18 cellular contexts compared by ENCODE assay signal in genomic region chr2:215528555-215528954, GRCh38.
A peak's percentile ranks its signal among the peaks of the same experiment; 100 is the strongest.
DNase-seq lines count a peak whose midpoint lies in the region; ATAC-seq, FAIRE-seq and TF ChIP-seq lines count a peak whose summit lies in the region.
"Had no signal": no experiment of that assay in that cellular context is flagged by ENCODE, and none has a peak within 500 bp of the region (broad histone marks: within the 10 kb centered on the region; RNA-seq: fewer than 3 reads in every experiment).

No MANE protein-coding gene starts in this region.

- H3K27ac ChIP-seq in A549, result peak overlapping the region; percentile 55 to 67; a peak in 5 of 6 replicates
- H3K27ac ChIP-seq: pancreas, upper lobe of left lung had no signal

- ATAC-seq in A549, result peak; percentile 64 to 87; a peak in 5 of 6 replicates
- ATAC-seq: left lobe of liver had no signal

- in situ Hi-C loops in ACHN (cut with HindIII; ENCODE audit: low pct_ligation_motif_present, low pct_unique_long_range_greater_than_20kb, low sequenced_read_pairs), result no loop called here

- TF ChIP-seq POLR2A in A549 (IDR thresholded peaks at IDR 0.05; ENCODE audit: low read length), result no peak

- TF ChIP-seq EP300 in A549 (IDR thresholded peaks at IDR 0.05), result 0 out of 5 replicates have a peak, but pooled peaks of 1 of the 2 experiments have one; percentile 17

- CTCF ChIA-PET in A549 (lab: Yijun Ruan, JAX), result no interaction called here

- no peak for FAIRE-seq in A549 (lab: Jason Lieb, UNC)
- FAIRE-seq: H1, pancreas had no signal

- peaks cover 8% of the 10 kb centered on the region for H3K9me3 Mint-ChIP-seq in HFFc6
- H3K9me3 Mint-ChIP-seq: activated CD4-positive, alpha-beta memory T cell treated with anti-CD3 and anti-CD28 coated beads, Interleukin-2, amount 10 ng/mL, durations not matched to agents 7 days and 5 days had no signal

- peaks cover 3% of the 10 kb centered on the region; the same call in 2 of the 3 replicates for H3K9me3 ChIP-seq in A549
- H3K9me3 ChIP-seq: pancreas had no signal

- DNase-seq in A549 (ENCODE audit: low read depth in 1 of 2, low spot score in 1 of 2), result peak in 1 of 2 experiments; percentile 62
- peak; percentile 84 for DNase-seq in HFFc6
- peak; percentile 95 for DNase-seq in astrocyte of the hippocampus (ENCODE audit: low read depth, low spot score)
- DNase-seq in islet precursor cell, result peak; percentile 80
- no peak for DNase-seq in ACHN
- DNase-seq in NCI-H2196 treated with DMSO at 0.1 percent for 48 hours (lab: John Stamatoyannopoulos, UW; ENCODE audit: unreplicated experiment), result no peak
- no peak for DNase-seq in stimulated activated CD4-positive, alpha-beta T cell treated with anti-CD3 and anti-CD28 coated beads, Interleukin-2, amount 100 ng/mL, for 24 hours
- DNase-seq in putamen (ENCODE audit: low spot score), result no peak
- DNase-seq: activated CD4-positive, alpha-beta memory T cell treated with anti-CD3 and anti-CD28 coated beads, Interleukin-2, amount 10 ng/mL, durations not matched to agents 7 days and 5 days; activated naive CD8-positive, alpha-beta T cell treated with anti-CD3 and anti-CD28 coated beads, Interleukin-2, amount 10 ng/mL, durations not matched to agents 7 days and 5 days; erythroblast; MV-4-11; NCI-H526 treated with DMSO at 0.1 percent for 48 hours; pancreas; upper lobe of left lung had no signal

- H3K4me1 ChIP-seq in A549, result peaks cover 39% of the 10 kb centered on the region
- H3K4me1 ChIP-seq: pancreas, upper lobe of left lung had no signal

- TF ChIP-seq CTCF in A549 (IDR thresholded peaks at IDR 0.05) (no peak), HFFc6 (IDR thresholded peaks at IDR 0.05) (no peak)

- H3K4me3 Mint-ChIP-seq in HFFc6, result peak overlapping the region; percentile 23
- H3K4me3 Mint-ChIP-seq: activated CD4-positive, alpha-beta memory T cell treated with anti-CD3 and anti-CD28 coated beads, Interleukin-2, amount 10 ng/mL, durations not matched to agents 7 days and 5 days; activated naive CD8-positive, alpha-beta T cell treated with anti-CD3 and anti-CD28 coated beads, Interleukin-2, amount 10 ng/mL, durations not matched to agents 7 days and 5 days; B cell had no signal

- H3K4me3 ChIP-seq in A549, result no peak overlapping the region
- H3K4me3 ChIP-seq: pancreas, upper lobe of left lung had no signal

- H3K4me1 Mint-ChIP-seq in HFFc6 (ENCODE audit: low read depth), result peaks cover 83% of the 10 kb centered on the region
- H3K4me1 Mint-ChIP-seq: activated CD4-positive, alpha-beta memory T cell treated with anti-CD3 and anti-CD28 coated beads, Interleukin-2, amount 10 ng/mL, durations not matched to agents 7 days and 5 days; activated naive CD8-positive, alpha-beta T cell treated with anti-CD3 and anti-CD28 coated beads, Interleukin-2, amount 10 ng/mL, durations not matched to agents 7 days and 5 days; B cell had no signal

- 33% methylated on average over 2 of the region's 2 CpGs for WGBS in A549 (ENCODE audit: missing lambda C conversion rate)

- peaks cover 22% of the 10 kb centered on the region for H3K36me3 Mint-ChIP-seq in HFFc6 (ENCODE audit: low read depth)
- H3K36me3 Mint-ChIP-seq: activated naive CD8-positive, alpha-beta T cell treated with anti-CD3 and anti-CD28 coated beads, Interleukin-2, amount 10 ng/mL, durations not matched to agents 7 days and 5 days had no signal

- peak overlapping the region; percentile 89 for H3K27ac Mint-ChIP-seq in HFFc6
- H3K27ac Mint-ChIP-seq: activated CD4-positive, alpha-beta memory T cell treated with anti-CD3 and anti-CD28 coated beads, Interleukin-2, amount 10 ng/mL, durations not matched to agents 7 days and 5 days; activated naive CD8-positive, alpha-beta T cell treated with anti-CD3 and anti-CD28 coated beads, Interleukin-2, amount 10 ng/mL, durations not matched to agents 7 days and 5 days; B cell had no signal

- peaks cover 2% of the 10 kb centered on the region; the same call in 1 of the 2 replicates for H3K27me3 Mint-ChIP-seq in HFFc6 (ENCODE audit: insufficient read depth)

- H3K4me2 ChIP-seq in A549, result 0 out of 3 replicates have a peak overlapping the region, but pooled peaks have one; percentile 14

- POLR2A ChIA-PET in A549 (lab: Yijun Ruan, JAX), result no interaction called here

- TF ChIP-seq RAD21 in A549 (conservative IDR thresholded peaks at IDR 0.05 in 1 of 2, IDR thresholded peaks at IDR 0.05 in 1 of 2), result no peak; a peak in 1 of 5 replicates

TF ChIP-seq in A549, 52 proteins besides CTCF, POLR2A, EP300 and RAD21:
- TF ChIP-seq FOSL2 (IDR thresholded peaks at IDR 0.05), result peak; percentile 33; the same call in 1 of the 2 replicates
- TF ChIP-seq FOSL2 (CRISPR knock-in tag; IDR thresholded peaks at IDR 0.05), result peak; percentile 65
- TF ChIP-seq KDM5A (IDR thresholded peaks at IDR 0.05), result no peak
- TF ChIP-seq CEBPB (IDR thresholded peaks at IDR 0.05), result peak in 1 of 2 experiments; percentile 32; a peak in 1 of 4 replicates
- TF ChIP-seq JUNB (IDR thresholded peaks at IDR 0.05), result peak; percentile 64
- peak; percentile 36; the same call in 1 of the 2 replicates for TF ChIP-seq GATA3 (IDR thresholded peaks at IDR 0.05; ENCODE audit: borderline replicate concordance)
- TF ChIP-seq, protein P1, sequence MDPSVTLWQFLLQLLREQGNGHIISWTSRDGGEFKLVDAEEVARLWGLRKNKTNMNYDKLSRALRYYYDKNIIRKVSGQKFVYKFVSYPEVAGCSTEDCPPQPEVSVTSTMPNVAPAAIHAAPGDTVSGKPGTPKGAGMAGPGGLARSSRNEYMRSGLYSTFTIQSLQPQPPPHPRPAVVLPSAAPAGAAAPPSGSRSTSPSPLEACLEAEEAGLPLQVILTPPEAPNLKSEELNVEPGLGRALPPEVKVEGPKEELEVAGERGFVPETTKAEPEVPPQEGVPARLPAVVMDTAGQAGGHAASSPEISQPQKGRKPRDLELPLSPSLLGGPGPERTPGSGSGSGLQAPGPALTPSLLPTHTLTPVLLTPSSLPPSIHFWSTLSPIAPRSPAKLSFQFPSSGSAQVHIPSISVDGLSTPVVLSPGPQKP (IDR thresholded peaks at IDR 0.05; ENCODE audit: low read depth, low read length), result no peak

Comparison
In these comparisons a context has a peak if more than half of its experiments do, and no peak if none do; other contexts are left out.
1. DNase-seq: peak in HFFc6 (single experiment), astrocyte of the hippocampus (single experiment) and islet precursor cell (single experiment); none in ACHN (single experiment), NCI-H2196 treated with DMSO at 0.1 percent for 48 hours (single experiment), stimulated activated CD4-positive, alpha-beta T cell treated with anti-CD3 and anti-CD28 coated beads, Interleukin-2, amount 100 ng/mL, for 24 hours (0 of 2) and putamen (single experiment).